18 cellular contexts compared by ENCODE assay signal in genomic region chr9:95989304-95989703, GRCh38.
DNase-seq lines count a peak whose midpoint lies in the region; ATAC-seq, FAIRE-seq and TF ChIP-seq lines count a peak whose summit lies in the region.
"Had no signal": no experiment of that assay in that cellular context is flagged by ENCODE, and none has a peak within 500 bp of the region (broad histone marks: within the 10 kb centered on the region; RNA-seq: fewer than 3 reads in every experiment).

No MANE protein-coding gene starts in this region.

- H4K20me1 ChIP-seq in HepG2 (ENCODE audit: insufficient read depth, low read length) = no peaks in the 10 kb centered on the region

- TF ChIP-seq EP300 in HepG2 (IDR thresholded peaks at IDR 0.05; ENCODE audit: low read depth in 2 of 2, low read length in 2 of 2) = no peak
- TF ChIP-seq EP300 in HepG2 (CRISPR knock-in tag; IDR thresholded peaks at IDR 0.05; ENCODE audit: borderline replicate concordance) = no peak

- intact Hi-C loops in HepG2 (cut with micrococcal nuclease; ENCODE audit: unreplicated experiment) (no loop called here), right lobe of liver (cut with DNase I) (no loop called here)

- ATAC-seq in HepG2 = no peak
- ATAC-seq in right lobe of liver = no peak
- ATAC-seq in WTC11 = no peak
- no peak for ATAC-seq in GM19463 (IDR thresholded peaks at IDR 0.05; ENCODE audit: unreplicated experiment)
- ATAC-seq: GM23338, Right ventricle myocardium inferior had no signal

- peaks cover 34% of the 10 kb centered on the region for H3K9me3 Mint-ChIP-seq in WTC11

- peaks cover 0 to 2% of the 10 kb centered on the region in 2 experiments; a peak in 3 of 5 replicates for H3K36me3 ChIP-seq in HepG2 (replicated peaks in 1 of 2; ENCODE audit: control insufficient read depth in 1 of 2, insufficient read depth in 2 of 2, low read length in 2 of 2)
- H3K36me3 ChIP-seq in right lobe of liver = peaks cover 0 to 2% (median 0%) of the 10 kb centered on the region in 4 donors
- no peaks in the 10 kb centered on the region for H3K36me3 ChIP-seq in bronchial epithelial cell (ENCODE audit: control insufficient read depth, insufficient read depth, low read length)

- no peak for TF ChIP-seq POLR2A in HepG2 (IDR thresholded peaks at IDR 0.05; ENCODE audit: insufficient read depth in 1 of 2, low read depth in 2 of 2, low read length in 2 of 2)
- TF ChIP-seq POLR2A in right lobe of liver (IDR thresholded peaks at IDR 0.05) = no peak

- WGBS in HepG2 (ENCODE audit: low lambda C conversion rate) = 94% methylated on average over 1 of the region's 1 CpG
- WGBS in right lobe of liver (ENCODE audit: insufficient coverage, low coverage, low lambda C conversion rate, missing lambda C conversion rate) = 81% methylated on average over 1 of the region's 1 CpG

- H3K9me3 ChIP-seq in HepG2 (ENCODE audit: low read length) = peaks cover 11% of the 10 kb centered on the region; the same call in 1 of the 2 replicates
- no peaks in the 10 kb centered on the region for H3K9me3 ChIP-seq in right lobe of liver

- no TSS peak for BruUV-seq in HepG2 (replicated peaks; lab: Mats Ljungman, UMichigan)

- H3K36me3 Mint-ChIP-seq in WTC11 = peaks cover 42% of the 10 kb centered on the region

- H3K4me2 ChIP-seq in HepG2 (ENCODE audit: low read depth, low read length) = no peak overlapping the region
- H3K4me2 ChIP-seq: GM23338 had no signal

- H3K4me3 ChIP-seq in HepG2 (replicated peaks in 1 of 3; ENCODE audit: insufficient read depth in 1 of 3, low read depth in 2 of 3, low read length in 3 of 3) = no peak overlapping the region
- no peak overlapping the region for H3K4me3 ChIP-seq in right lobe of liver
- H3K4me3 ChIP-seq in bronchial epithelial cell (ENCODE audit: low read depth, low read length) = no peak overlapping the region
- H3K4me3 ChIP-seq in fibroblast of villous mesenchyme (ENCODE audit: low read depth, low read length) = no peak overlapping the region
- H3K4me3 ChIP-seq: GM23338 had no signal

- DNase-seq in HepG2 (ENCODE audit: low spot score) (no peak), right lobe of liver (no peak), bronchial epithelial cell (ENCODE audit: low read depth) (peak; percentile 39), fibroblast of villous mesenchyme (ENCODE audit: low read depth) (peak; percentile 21), WTC11 (ENCODE audit: low spot score) (no peak), midbrain (lab: John Stamatoyannopoulos, UW) (no peak), kidney glomerular epithelial cell (lab: John Stamatoyannopoulos, UW) (no peak)
- DNase-seq: Caco-2, KBM-7, NCI-H1105, NCI-H1694 treated with DMSO at 0.1 percent for 48 hours, NCI-H446 had no signal

- no peak overlapping the region for H3K27ac Mint-ChIP-seq in WTC11
- H3K27ac Mint-ChIP-seq: GM23338 had no signal

- H3K27me3 ChIP-seq in HepG2 (ENCODE audit: control insufficient read depth in 1 of 2, insufficient read depth in 2 of 2, low read length in 2 of 2) (no peaks in the 10 kb centered on the region), right lobe of liver (no peaks in the 10 kb centered on the region), bronchial epithelial cell (ENCODE audit: control insufficient read depth, insufficient read depth, low read length) (no peaks in the 10 kb centered on the region)

- no peak overlapping the region for H2AFZ ChIP-seq in HepG2 (ENCODE audit: low read length)
- H2AFZ ChIP-seq: GM23338 had no signal

- CTCF ChIA-PET in HepG2 (lab: Yijun Ruan, JAX; ENCODE audit: low intra/inter-chr PET ratio, low total read pairs) (no interaction called here), WTC11 (lab: Charles Lee) (interaction anchor here (1.1 kb wide), 1 partner anchor 243 kb away, joined by 3 read pairs; no protein-coding TSS in a partner anchor)

- no peaks in the 10 kb centered on the region for H3K79me2 ChIP-seq in HepG2 (ENCODE audit: insufficient read depth, low read length)

- in situ Hi-C loops in HepG2 (cut with HindIII; ENCODE audit: extremely low pct_ligation_motif_present, low pct_unique_long_range_greater_than_20kb) = no loop called here

- peaks cover 26% of the 10 kb centered on the region for H3K4me1 Mint-ChIP-seq in WTC11

- H3K27ac ChIP-seq in HepG2 (ENCODE audit: extremely low read length, insufficient read depth, low read length) = no peak overlapping the region
- H3K27ac ChIP-seq in right lobe of liver = no peak overlapping the region
- H3K27ac ChIP-seq: C4-2B had no signal

- TF ChIP-seq CTCF in HepG2 (CRISPR knock-in tag; IDR thresholded peaks at IDR 0.05) (no peak), right lobe of liver (IDR thresholded peaks at IDR 0.05) (no peak), bronchial epithelial cell (IDR thresholded peaks at IDR 0.05; ENCODE audit: insufficient read depth, low read length, severe bottlenecking) (no peak), fibroblast of villous mesenchyme (IDR thresholded peaks at IDR 0.05; ENCODE audit: insufficient read depth, low read depth, low read length) (no peak), WTC11 (IDR thresholded peaks at IDR 0.05) (no peak)

- FAIRE-seq in HepG2 (lab: Jason Lieb, UNC) (no peak), bronchial epithelial cell (lab: Jason Lieb, UNC) (no peak)
- FAIRE-seq: GM12891, GM19239 had no signal

- POLR2A ChIA-PET in HepG2 (lab: Yijun Ruan, JAX) (no interaction called here), WTC11 (lab: Charles Lee) (no interaction called here)

- TF ChIP-seq RAD21 in HepG2 (CRISPR knock-in tag; IDR thresholded peaks at IDR 0.05) = no peak

- no peak overlapping the region for H3K4me3 Mint-ChIP-seq in WTC11
- H3K4me3 Mint-ChIP-seq: GM23338 had no signal

- H3K4me1 ChIP-seq in HepG2 (ENCODE audit: insufficient read depth, low read length) (no peaks in the 10 kb centered on the region), right lobe of liver (no peaks in the 10 kb centered on the region)
- H3K4me1 ChIP-seq: Caco-2 had no signal

- H3K9ac ChIP-seq in HepG2 (ENCODE audit: insufficient read depth, low read depth, low read length) = no peak overlapping the region

- no peaks in the 10 kb centered on the region for H3K27me3 Mint-ChIP-seq in WTC11 (ENCODE audit: low read depth)

TF ChIP-seq in HepG2, 621 proteins besides CTCF, POLR2A, EP300 and RAD21:
- TF ChIP-seq CEBPB (IDR thresholded peaks at IDR 0.05; ENCODE audit: borderline replicate concordance, low read depth, low read length) (0 out of 2 replicates have a peak, but pooled peaks have one; percentile 28), ZNF251 (CRISPR knock-in tag; IDR thresholded peaks at IDR 0.05) (no peak)
TF ChIP-seq in HepG2: peak in this region for 1.

TF ChIP-seq in WTC11, 78 proteins besides CTCF, POLR2A, EP300 and RAD21:
- no peak for TF ChIP-seq TCF7 (CRISPR knock-in tag; IDR thresholded peaks at IDR 0.05; ENCODE audit: low read depth)

Comparison
In these comparisons a context has a peak if more than half of its experiments do, and no peak if none do; other contexts are left out.
1. DNase-seq: peak in bronchial epithelial cell (single experiment) and fibroblast of villous mesenchyme (single experiment); none in HepG2 (single experiment), right lobe of liver (0 of 3), WTC11 (single experiment), midbrain (single experiment) and kidney glomerular epithelial cell (single experiment).